ENCODE assay signal across 8 cellular contexts in the genomic region with DNA sequence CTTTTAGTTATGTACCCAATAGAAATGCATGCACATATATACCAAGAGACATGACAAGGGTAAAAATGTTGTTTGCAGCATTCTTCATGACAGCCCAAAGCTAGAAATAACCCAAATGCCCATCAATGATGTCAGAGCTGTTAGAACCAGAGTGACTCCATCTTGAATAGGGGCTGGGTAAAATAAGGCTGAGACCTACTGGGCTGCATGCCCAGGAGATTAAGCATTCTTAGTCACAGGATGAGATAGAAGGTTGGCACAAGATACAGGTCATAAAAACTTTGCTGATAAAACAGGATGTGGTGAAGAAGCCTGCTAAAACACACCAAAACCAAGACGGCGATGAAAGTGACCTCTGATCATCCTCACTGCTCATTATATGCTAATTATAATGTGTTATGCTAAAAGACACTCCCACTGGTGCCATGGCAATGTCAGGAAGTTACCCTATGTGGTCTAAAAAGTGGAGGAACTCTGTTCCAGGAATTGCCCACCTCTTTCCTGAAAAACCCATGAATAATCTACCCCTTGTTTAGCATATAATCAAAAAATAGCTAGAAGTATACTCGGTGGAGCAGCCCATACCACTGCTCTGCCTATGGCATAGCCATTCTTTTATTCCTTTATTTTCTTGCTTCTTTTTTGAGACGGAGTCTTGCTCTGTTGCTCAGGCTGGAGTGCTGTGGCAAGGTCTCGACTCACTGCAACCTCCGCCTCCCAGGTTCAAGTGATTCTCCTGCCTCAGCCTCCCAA. TPM values are rescaled to one million over a fixed set of nuclear protein-coding genes. Genes with fewer than 3 reads are reported as not detected.
DNase-seq lines count a peak whose midpoint lies in the region; ATAC-seq and TF ChIP-seq lines count a peak whose summit lies in the region.

No MANE protein-coding gene starts in this region.

- H3K27me3 ChIP-seq in stomach, result no peaks in the 10 kb centered on the region

- TF ChIP-seq CTCF in coronary artery (IDR thresholded peaks at IDR 0.05) (no peak), stomach (IDR thresholded peaks at IDR 0.05) (no peak)

- WGBS in stomach, 5 donors, result 68 to 74% (median 73%) methylated on average over 6 of the region's 6 CpGs

- DNase-seq in AG08395 (ENCODE audit: low spot score), result peak; percentile 18
- DNase-seq in HT1080 (ENCODE audit: low read depth), result peak; percentile 93
- peak; percentile 5 for DNase-seq in activated T-cell treated with anti-CD3 and anti-CD28 coated beads for 4 hours
- peak; percentile 70 for DNase-seq in iris pigment epithelial cell (ENCODE audit: low read depth)
- no peak for DNase-seq in NCI-H187 treated with DMSO at 0.1 percent for 48 hours (lab: John Stamatoyannopoulos, UW)
- DNase-seq in coronary artery (ENCODE audit: low spot score), result no peak
- no peak for DNase-seq in stomach

- intact Hi-C loops in stomach (cut with DNase I; ENCODE audit: low total_unique reads), result no loop called here

- H3K27ac ChIP-seq in coronary artery, result no peak overlapping the region
- H3K27ac ChIP-seq in stomach, result no peak overlapping the region

- TF ChIP-seq POLR2A in stomach (IDR thresholded peaks at IDR 0.05), result no peak

- TF ChIP-seq EP300 in stomach (IDR thresholded peaks at IDR 0.05), result no peak

- peaks cover 0 to 6% (median 0%) of the 10 kb centered on the region in 4 donors for H3K4me1 ChIP-seq in stomach

- H3K4me3 ChIP-seq in coronary artery, result no peak overlapping the region
- H3K4me3 ChIP-seq in stomach, result no peak overlapping the region

- no peak for ATAC-seq in HG03469 (IDR thresholded peaks at IDR 0.05; ENCODE audit: unreplicated experiment)

- no peaks in the 10 kb centered on the region for H3K9me3 ChIP-seq in stomach

- peaks cover 6 to 33% (median 20%) of the 10 kb centered on the region in 4 donors for H3K36me3 ChIP-seq in stomach

RNA-seq across cellular contexts. Expression of a gene that starts 32.9 kb away (rescaled TPM):
- 23.8 and 24.7 TPM in 2 replicates for total RNA-seq in HT1080 (2014; rRNA removed; shearing (Covaris generic))
- polyA plus RNA-seq in HT1080 (2015; cell fraction: cytosol; rRNA removed), result 12.4 and 16.8 TPM in 2 replicates
- polyA plus RNA-seq in HT1080 (2015; cell fraction: nucleus; rRNA removed), result 61.2 and 62.2 TPM in 2 replicates
- 10 to 100 TPM in 4 of 5 donors, 1 to 10 TPM in 1; 6.7 to 31.2 (median 28.3) TPM for total RNA-seq in stomach
- 1 to 10 TPM; 2.8 to 6.1 (median 4.7) TPM for polyA plus RNA-seq in stomach

RNA-seq across cellular contexts. Expression of a gene that starts 42.5 kb away (rescaled TPM):
- total RNA-seq in HT1080 (2014; rRNA removed; shearing (Covaris generic)), result 1,794 and 2,156 TPM in 2 replicates
- polyA plus RNA-seq in HT1080 (2015; cell fraction: cytosol; rRNA removed), result 2,002 and 2,534 TPM in 2 replicates
- polyA plus RNA-seq in HT1080 (2015; cell fraction: nucleus; rRNA removed), result 654 and 924 TPM in 2 replicates
- total RNA-seq in stomach, result 1,000 to 10,000 TPM in 3 of 5 donors, 100 to 1,000 TPM in 2; 461 to 3,349 (median 1,224) TPM
- polyA plus RNA-seq in stomach, result 1,000 to 10,000 TPM; 2,450 to 3,453 (median 2,754) TPM

Comparison
In these comparisons a context has a peak if more than half of its experiments do, and no peak if none do; other contexts are left out.
1. DNase-seq: peak in AG08395 (single experiment), HT1080 (single experiment), activated T-cell treated with anti-CD3 and anti-CD28 coated beads for 4 hours (single experiment) and iris pigment epithelial cell (single experiment); none in NCI-H187 treated with DMSO at 0.1 percent for 48 hours (single experiment), coronary artery (single experiment) and stomach (single experiment).